23 cellular contexts compared by ENCODE assay signal in the genomic region with DNA sequence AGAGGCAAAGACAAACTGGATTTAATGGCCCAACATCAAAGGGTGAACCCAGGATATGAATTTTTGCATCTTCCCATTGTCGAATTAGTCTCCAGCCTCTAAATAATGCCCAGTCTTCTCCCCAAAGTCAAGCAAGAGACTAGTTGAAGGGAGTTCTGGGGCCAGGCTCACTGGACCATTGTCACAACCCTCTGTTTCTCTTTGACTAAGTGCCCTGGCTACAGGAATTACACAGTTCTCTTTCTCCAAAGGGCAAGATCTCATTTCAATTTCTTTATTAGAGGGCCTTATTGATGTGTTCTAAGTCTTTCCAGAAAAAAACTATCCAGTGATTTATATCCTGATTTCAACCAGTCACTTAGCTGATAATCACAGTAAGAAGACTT. TPM values are rescaled to one million over a fixed set of nuclear protein-coding genes. Genes with fewer than 3 reads are reported as not detected.
A peak's percentile ranks its signal among the peaks of the same experiment; 100 is the strongest.
DNase-seq lines count a peak whose midpoint lies in the region; ATAC-seq and TF ChIP-seq lines count a peak whose summit lies in the region.
"Had no signal": no experiment of that assay in that cellular context is flagged by ENCODE, and none has a peak within 500 bp of the region (broad histone marks: within the 10 kb centered on the region; RNA-seq: fewer than 3 reads in every experiment).

No MANE protein-coding gene starts in this region.

- H3K36me3 Mint-ChIP-seq in activated T-cell treated with anti-CD3 and anti-CD28 coated beads, Interleukin-2, amount 50 U/mL, for 72 hours (ENCODE audit: insufficient read depth in 2 of 2): peaks cover 36 to 73% of the 10 kb centered on the region in 2 donors
- H3K36me3 Mint-ChIP-seq in T-helper 17 cell (ENCODE audit: low read depth): peaks cover 20% of the 10 kb centered on the region
- H3K36me3 Mint-ChIP-seq in activated naive CD8-positive, alpha-beta T cell treated with anti-CD3 and anti-CD28 coated beads, Interleukin-2, amount 50 U/mL, for 24 hours (ENCODE audit: low read depth): peaks cover 81% of the 10 kb centered on the region
- peaks cover 96% of the 10 kb centered on the region for H3K36me3 Mint-ChIP-seq in stimulated activated effector memory CD8-positive, alpha-beta T cell treated with anti-CD3 and anti-CD28 coated beads, Interleukin-12 subunit alpha, Interleukin-12 subunit beta, amount 100 ng/mL, for 72 hours

- H3K27ac Mint-ChIP-seq in activated T-cell treated with anti-CD3 and anti-CD28 coated beads, Interleukin-2, amount 50 U/mL, for 72 hours: peak overlapping the region; percentile 87
- peak overlapping the region; percentile 69 for H3K27ac Mint-ChIP-seq in T-helper 17 cell
- H3K27ac Mint-ChIP-seq in activated naive CD8-positive, alpha-beta T cell treated with anti-CD3 and anti-CD28 coated beads, Interleukin-2, amount 50 U/mL, for 24 hours: peak overlapping the region; percentile 36
- peak overlapping the region; percentile 79 for H3K27ac Mint-ChIP-seq in stimulated activated effector memory CD8-positive, alpha-beta T cell treated with anti-CD3 and anti-CD28 coated beads, Interleukin-12 subunit alpha, Interleukin-12 subunit beta, amount 100 ng/mL, for 72 hours
- H3K27ac Mint-ChIP-seq: H9, nephron progenitor cell had no signal

- H3K4me1 Mint-ChIP-seq in activated T-cell treated with anti-CD3 and anti-CD28 coated beads, Interleukin-2, amount 50 U/mL, for 72 hours (ENCODE audit: low read depth): peaks cover 38% of the 10 kb centered on the region
- peaks cover 30% of the 10 kb centered on the region for H3K4me1 Mint-ChIP-seq in T-helper 17 cell
- peaks cover 52% of the 10 kb centered on the region for H3K4me1 Mint-ChIP-seq in activated naive CD8-positive, alpha-beta T cell treated with anti-CD3 and anti-CD28 coated beads, Interleukin-2, amount 50 U/mL, for 24 hours
- H3K4me1 Mint-ChIP-seq in stimulated activated effector memory CD8-positive, alpha-beta T cell treated with anti-CD3 and anti-CD28 coated beads, Interleukin-12 subunit alpha, Interleukin-12 subunit beta, amount 100 ng/mL, for 72 hours: peaks cover 50% of the 10 kb centered on the region
- H3K4me1 Mint-ChIP-seq: H9, nephron progenitor cell had no signal

- no peak overlapping the region for H3K4me3 Mint-ChIP-seq in activated T-cell treated with anti-CD3 and anti-CD28 coated beads, Interleukin-2, amount 50 U/mL, for 72 hours
- H3K4me3 Mint-ChIP-seq in T-helper 17 cell: no peak overlapping the region
- no peak overlapping the region for H3K4me3 Mint-ChIP-seq in activated naive CD8-positive, alpha-beta T cell treated with anti-CD3 and anti-CD28 coated beads, Interleukin-2, amount 50 U/mL, for 24 hours
- no peak overlapping the region for H3K4me3 Mint-ChIP-seq in stimulated activated effector memory CD8-positive, alpha-beta T cell treated with anti-CD3 and anti-CD28 coated beads, Interleukin-12 subunit alpha, Interleukin-12 subunit beta, amount 100 ng/mL, for 72 hours
- H3K4me3 Mint-ChIP-seq: H9, nephron progenitor cell had no signal

- DNase-seq in activated T-cell treated with anti-CD3 and anti-CD28 coated beads, Interleukin-2, amount 50 U/mL, for 72 hours: no peak
- no peak for DNase-seq in activated T-cell treated with anti-CD3 and anti-CD28 coated beads, Interleukin-2, amount 50 U/mL, for 48 hours
- DNase-seq in T-helper 17 cell (no peak), Kasumi-1 (lab: John Stamatoyannopoulos, UW) (no peak), NCI-H774 (lab: John Stamatoyannopoulos, UW) (no peak), tibial artery (no peak)
- DNase-seq in activated naive CD8-positive, alpha-beta T cell treated with anti-CD3 and anti-CD28 coated beads, Interleukin-2, amount 50 U/mL, for 24 hours: no peak
- no peak for DNase-seq in stimulated activated effector memory CD8-positive, alpha-beta T cell treated with anti-CD3 and anti-CD28 coated beads, Interleukin-12 subunit alpha, Interleukin-12 subunit beta, amount 100 ng/mL, for 72 hours (ENCODE audit: low spot score in 2 of 2)
- DNase-seq: activated effector memory CD4-positive, alpha-beta T cell treated with anti-CD3 and anti-CD28 coated beads, Interleukin-2, amount 50 U/mL, for 16 hours; amniotic stem cell; DND-41; H9; left ventricle myocardium inferior; NCI-H1092 treated with DMSO at 0.1 percent for 48 hours; NCI-H1930; NCI-H524; nephron progenitor cell; ovary; retina; SHP77 treated with DMSO at 0.1 percent for 48 hours; small intestine; upper lobe of left lung had no signal

- no peak overlapping the region for H3K27ac ChIP-seq in tibial artery
- H3K27ac ChIP-seq: left ventricle myocardium inferior, ovary, upper lobe of left lung had no signal

- no peak overlapping the region for H3K4me3 ChIP-seq in tibial artery
- H3K4me3 ChIP-seq: left ventricle myocardium inferior, ovary, upper lobe of left lung had no signal

- intact Hi-C loops in tibial artery (cut with DNase I; ENCODE audit: low total_unique reads): no loop called here

- ATAC-seq in activated T-cell treated with anti-CD3 and anti-CD28 coated beads, Interleukin-2, amount 50 U/mL, for 72 hours (replicated peaks in 1 of 2): no peak
- no peak for ATAC-seq in T-helper 17 cell
- ATAC-seq in activated naive CD8-positive, alpha-beta T cell treated with anti-CD3 and anti-CD28 coated beads, Interleukin-2, amount 50 U/mL, for 24 hours: no peak
- ATAC-seq in stimulated activated effector memory CD8-positive, alpha-beta T cell treated with anti-CD3 and anti-CD28 coated beads, Interleukin-12 subunit alpha, Interleukin-12 subunit beta, amount 100 ng/mL, for 72 hours: no peak
- ATAC-seq: activated CD4-positive, CD25-positive, alpha-beta regulatory T cell treated with anti-CD3 and anti-CD28 coated beads, Interleukin-2, amount 50 U/mL, for 24 hours had no signal

- no peaks in the 10 kb centered on the region for H3K27me3 ChIP-seq in tibial artery
- H3K27me3 ChIP-seq: ovary, upper lobe of left lung had no signal

- H3K27me3 Mint-ChIP-seq in activated T-cell treated with anti-CD3 and anti-CD28 coated beads, Interleukin-2, amount 50 U/mL, for 72 hours (ENCODE audit: low read depth): no peaks in the 10 kb centered on the region
- no peaks in the 10 kb centered on the region for H3K27me3 Mint-ChIP-seq in T-helper 17 cell
- no peaks in the 10 kb centered on the region for H3K27me3 Mint-ChIP-seq in activated naive CD8-positive, alpha-beta T cell treated with anti-CD3 and anti-CD28 coated beads, Interleukin-2, amount 50 U/mL, for 24 hours

- no peak for TF ChIP-seq CTCF in tibial artery (IDR thresholded peaks at IDR 0.05)

- H3K36me3 ChIP-seq in tibial artery: no peaks in the 10 kb centered on the region
- H3K36me3 ChIP-seq: left ventricle myocardium inferior, ovary had no signal

- peaks cover 0 to 6% of the 10 kb centered on the region in 2 donors for H3K9me3 Mint-ChIP-seq in activated T-cell treated with anti-CD3 and anti-CD28 coated beads, Interleukin-2, amount 50 U/mL, for 72 hours
- H3K9me3 Mint-ChIP-seq in activated naive CD8-positive, alpha-beta T cell treated with anti-CD3 and anti-CD28 coated beads, Interleukin-2, amount 50 U/mL, for 24 hours: peaks cover 11% of the 10 kb centered on the region
- peaks cover 3% of the 10 kb centered on the region for H3K9me3 Mint-ChIP-seq in stimulated activated effector memory CD8-positive, alpha-beta T cell treated with anti-CD3 and anti-CD28 coated beads, Interleukin-12 subunit alpha, Interleukin-12 subunit beta, amount 100 ng/mL, for 72 hours
- H3K9me3 Mint-ChIP-seq: nephron progenitor cell had no signal

- H3K4me1 ChIP-seq in tibial artery: no peaks in the 10 kb centered on the region
- H3K4me1 ChIP-seq: left ventricle myocardium inferior, upper lobe of left lung had no signal

- H3K9me3 ChIP-seq in T-helper 17 cell (ENCODE audit: control insufficient read depth, low read length, poor library complexity, severe bottlenecking): peaks cover 5% of the 10 kb centered on the region
- H3K9me3 ChIP-seq in tibial artery: no peaks in the 10 kb centered on the region
- H3K9me3 ChIP-seq: left ventricle myocardium inferior, upper lobe of left lung had no signal

RNA-seq across cellular contexts. Expression of gene CD53, which starts 26.5 kb away (rescaled TPM):
- 100 to 1,000 TPM; 170 to 249 TPM for total RNA-seq in activated T-cell treated with anti-CD3 and anti-CD28 coated beads, Interleukin-2, amount 50 U/mL, for 72 hours
- 100 to 1,000 TPM; 286 to 385 TPM for total RNA-seq in T-helper 17 cell

Comparison
In these comparisons a context has a peak if more than half of its experiments do, and no peak if none do; other contexts are left out.
1. H3K27ac Mint-ChIP-seq: peak in every context shown above with its lines; median percentile 87 in activated T-cell treated with anti-CD3 and anti-CD28 coated beads, Interleukin-2, amount 50 U/mL, for 72 hours; 79 in stimulated activated effector memory CD8-positive, alpha-beta T cell treated with anti-CD3 and anti-CD28 coated beads, Interleukin-12 subunit alpha, Interleukin-12 subunit beta, amount 100 ng/mL, for 72 hours; 69 in T-helper 17 cell; 36 in activated naive CD8-positive, alpha-beta T cell treated with anti-CD3 and anti-CD28 coated beads, Interleukin-2, amount 50 U/mL, for 24 hours.